In the genomic region with DNA sequence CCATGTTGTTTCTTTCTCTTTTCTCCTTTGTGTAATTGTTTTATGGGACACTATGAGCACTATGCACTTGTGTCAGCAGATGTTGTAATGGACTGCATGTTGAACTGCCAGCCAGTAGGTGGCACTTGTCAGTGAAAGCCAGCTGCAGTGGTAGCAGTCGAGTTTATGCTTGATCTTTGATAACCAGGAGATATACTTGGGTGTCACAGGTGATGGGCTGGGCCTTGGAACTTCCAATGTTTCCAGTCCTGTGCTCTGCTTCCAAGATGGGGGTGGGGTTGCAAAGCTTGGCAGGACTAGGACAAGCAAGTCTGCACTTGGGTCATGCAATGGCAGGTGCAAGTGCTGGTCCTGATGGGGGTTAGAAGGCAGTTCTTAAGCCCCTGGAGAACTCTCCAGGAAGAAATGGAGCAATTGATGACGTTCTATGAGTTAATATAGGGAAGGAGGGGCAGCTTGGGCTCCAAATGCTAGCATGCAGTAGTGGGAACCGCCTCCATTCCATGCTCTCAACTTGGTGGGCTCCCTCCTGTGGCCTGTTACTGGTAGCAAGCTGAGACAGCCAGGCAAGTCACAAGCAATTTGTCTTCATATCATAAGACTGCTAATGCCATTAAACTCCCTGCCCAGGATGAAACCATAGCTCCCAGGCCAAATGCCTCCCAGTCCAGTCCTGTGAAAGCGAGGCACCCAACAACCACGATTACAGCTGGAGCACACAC, we compare ENCODE assay signal across 8 cellular contexts. TPM values are rescaled to one million over a fixed set of nuclear protein-coding genes. Genes with fewer than 3 reads are reported as not detected.
DNase-seq lines count a peak whose midpoint lies in the region; ATAC-seq, FAIRE-seq and TF ChIP-seq lines count a peak whose summit lies in the region.

No MANE protein-coding gene starts in this region.

- POLR2A ChIA-PET in SK-N-SH (lab: Yijun Ruan, JAX), result no interaction called here

- no peaks in the 10 kb centered on the region for H3K4me1 ChIP-seq in SK-N-SH (ENCODE audit: control insufficient read depth in 1 of 2, insufficient read depth in 2 of 2, low read depth in 1 of 2, low read length in 1 of 2)

- no peak overlapping the region for H3K27ac Mint-ChIP-seq in central memory CD8-positive, alpha-beta T cell (ENCODE audit: low read depth)

- no peaks in the 10 kb centered on the region for H3K4me1 Mint-ChIP-seq in central memory CD8-positive, alpha-beta T cell

- H3K27me3 Mint-ChIP-seq in central memory CD8-positive, alpha-beta T cell, result peaks cover 40% of the 10 kb centered on the region

- H3K4me3 ChIP-seq in SK-N-SH (ENCODE audit: low read depth in 2 of 2, low read length in 1 of 2), result peak overlapping the region in 1 of 2 experiments; percentile 14; a peak in 1 of 4 replicates

- CTCF ChIA-PET in SK-N-SH (lab: Yijun Ruan, JAX), result interaction anchor here (0.8 to 1.8 kb wide), 12 partner anchors 10 to 409 kb away, joined by 3 to 9 read pairs (median 4); no protein-coding TSS in a partner anchor

- no peaks in the 10 kb centered on the region for H3F3A ChIP-seq in SK-N-SH (replicated peaks; ENCODE audit: insufficient read depth)

- H3K36me3 ChIP-seq in SK-N-SH (replicated peaks in 1 of 2; ENCODE audit: control insufficient read depth in 1 of 2, insufficient read depth in 2 of 2, low read length in 1 of 2), result no peaks in the 10 kb centered on the region

- no peak overlapping the region for H3K4me3 Mint-ChIP-seq in central memory CD8-positive, alpha-beta T cell

- ATAC-seq in GM19324 (IDR thresholded peaks at IDR 0.05; ENCODE audit: low FRiP score, unreplicated experiment) (peak; percentile 92), HG03135 (IDR thresholded peaks at IDR 0.05; ENCODE audit: unreplicated experiment) (peak; percentile 99)
- peak; percentile 71 for ATAC-seq in central memory CD8-positive, alpha-beta T cell (replicated peaks; ENCODE audit: extremely low read depth, poor library complexity, severe bottlenecking)

- H3K9ac ChIP-seq in SK-N-SH, result no peak overlapping the region

- no peaks in the 10 kb centered on the region for H3K9me3 Mint-ChIP-seq in central memory CD8-positive, alpha-beta T cell

- no peaks in the 10 kb centered on the region for H3K36me3 Mint-ChIP-seq in central memory CD8-positive, alpha-beta T cell (ENCODE audit: insufficient read depth)

- no peaks in the 10 kb centered on the region for H3K79me2 ChIP-seq in SK-N-SH (ENCODE audit: insufficient read depth)

- H2AFZ ChIP-seq in SK-N-SH (ENCODE audit: low read depth), result no peak overlapping the region

- no peaks in the 10 kb centered on the region for H3K9me2 ChIP-seq in SK-N-SH

- no peaks in the 10 kb centered on the region for H3K9me3 ChIP-seq in SK-N-SH

- H3K27ac ChIP-seq in SK-N-SH (ENCODE audit: low read depth in 2 of 2, low read length in 1 of 2), result no peak overlapping the region

- no peak for FAIRE-seq in D721Med (lab: Jason Lieb, UNC)

- H3K4me2 ChIP-seq in SK-N-SH, result no peak overlapping the region

- TF ChIP-seq CTCF in D721Med (IDR thresholded peaks at IDR 0.05; ENCODE audit: insufficient read depth, missing control alignments) (peak; percentile 55), SK-N-SH (IDR thresholded peaks at IDR 0.05) (peak; percentile 77)

- DNase-seq in D721Med (ENCODE audit: insufficient read length, low spot score) (no peak), SK-N-SH (peak; percentile 9), medulla oblongata (ENCODE audit: extremely low spot score) (peak; percentile 12), NCI-H345 treated with DMSO at 0.1 percent for 48 hours (lab: John Stamatoyannopoulos, UW; ENCODE audit: unreplicated experiment) (no peak), cortex of kidney (lab: John Stamatoyannopoulos, UW) (no peak)
- no peak for DNase-seq in central memory CD8-positive, alpha-beta T cell (ENCODE audit: low spot score in 2 of 2)

- WGBS in SK-N-SH (ENCODE audit: low lambda C conversion rate), result 15% methylated on average over 5 of the region's 5 CpGs

- no peaks in the 10 kb centered on the region; the same call in 1 of the 2 replicates for H3K27me3 ChIP-seq in SK-N-SH (ENCODE audit: insufficient read depth)

- H4K20me1 ChIP-seq in SK-N-SH (ENCODE audit: insufficient read depth), result no peaks in the 10 kb centered on the region

- no peak for TF ChIP-seq EP300 in SK-N-SH (IDR thresholded peaks at IDR 0.05; ENCODE audit: borderline replicate concordance in 1 of 2, low read depth in 1 of 2, low read length in 1 of 2)

- TF ChIP-seq RAD21 in SK-N-SH (IDR thresholded peaks at IDR 0.05; ENCODE audit: low read length), result peak; percentile 54

TF ChIP-seq in SK-N-SH, 30 proteins besides CTCF, POLR2A, EP300 and RAD21:
- TF ChIP-seq YY1 (IDR thresholded peaks at IDR 0.05; ENCODE audit: low read depth), result no peak
- TF ChIP-seq USF2 (IDR thresholded peaks at IDR 0.05; ENCODE audit: borderline replicate concordance, low read depth, low read length), result no peak
- no peak for TF ChIP-seq TAF1 (IDR thresholded peaks at IDR 0.05; ENCODE audit: borderline replicate concordance, low read depth, low read length)
- peak; percentile 69 for TF ChIP-seq SMC3 (IDR thresholded peaks at IDR 0.05; ENCODE audit: low read depth, low read length)
- no peak for TF ChIP-seq TEAD4 (IDR thresholded peaks at IDR 0.05; ENCODE audit: borderline replicate concordance, insufficient read depth)
- TF ChIP-seq, protein P1, sequence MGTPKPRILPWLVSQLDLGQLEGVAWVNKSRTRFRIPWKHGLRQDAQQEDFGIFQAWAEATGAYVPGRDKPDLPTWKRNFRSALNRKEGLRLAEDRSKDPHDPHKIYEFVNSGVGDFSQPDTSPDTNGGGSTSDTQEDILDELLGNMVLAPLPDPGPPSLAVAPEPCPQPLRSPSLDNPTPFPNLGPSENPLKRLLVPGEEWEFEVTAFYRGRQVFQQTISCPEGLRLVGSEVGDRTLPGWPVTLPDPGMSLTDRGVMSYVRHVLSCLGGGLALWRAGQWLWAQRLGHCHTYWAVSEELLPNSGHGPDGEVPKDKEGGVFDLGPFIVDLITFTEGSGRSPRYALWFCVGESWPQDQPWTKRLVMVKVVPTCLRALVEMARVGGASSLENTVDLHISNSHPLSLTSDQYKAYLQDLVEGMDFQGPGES (IDR thresholded peaks at IDR 0.05; ENCODE audit: low read depth, low read length), result no peak

RNA-seq across cellular contexts. Expression of gene HTR1F, which starts 21.0 kb away (rescaled TPM):
- polyA plus RNA-seq in SK-N-SH (2012; rRNA removed), result not detected in 2 replicates
- polyA plus RNA-seq in SK-N-SH (2012; cell fraction: cytosol; rRNA removed), result not detected in 2 replicates
- not detected in 2 replicates for polyA plus RNA-seq in SK-N-SH (2012; cell fraction: nucleus; rRNA removed)

Comparison
In these comparisons a context has a peak if more than half of its experiments do, and no peak if none do; other contexts are left out.
1. DNase-seq: peak in SK-N-SH (single experiment) and medulla oblongata (single experiment); none in D721Med (single experiment), central memory CD8-positive, alpha-beta T cell (0 of 2), NCI-H345 treated with DMSO at 0.1 percent for 48 hours (single experiment) and cortex of kidney (single experiment).
2. Peak in every context shown above with its lines, with median percentiles within 50 percentile points of each other: ATAC-seq.